ENCODE assay signal across 7 cellular contexts in the genomic region with DNA sequence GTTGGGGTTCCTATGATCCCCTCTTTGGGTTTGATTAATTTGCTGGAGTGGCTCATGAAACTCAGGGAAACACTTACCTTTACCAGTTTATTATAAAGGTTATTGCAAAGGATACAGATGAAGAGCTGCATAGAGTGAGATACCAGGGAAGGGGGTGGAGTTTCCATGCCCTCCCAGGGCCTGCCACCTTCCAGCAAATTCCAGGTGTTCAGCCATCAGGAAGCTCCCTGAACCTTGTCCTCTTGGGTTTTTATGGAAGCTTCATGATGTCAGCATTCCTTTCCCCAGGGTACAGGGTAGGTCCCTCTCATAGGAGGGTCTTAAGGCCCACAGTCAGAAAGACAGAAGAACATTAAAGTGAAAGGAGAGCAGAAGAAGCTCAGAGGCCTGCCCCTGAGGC.
"Had no signal": no experiment of that assay in that cellular context is flagged by ENCODE, and none has a peak within 500 bp of the region (broad histone marks: within the 10 kb centered on the region; RNA-seq: fewer than 3 reads in every experiment).

No MANE protein-coding gene starts in this region.

- DNase-seq: H9, HCEC 1CT, IMR-90 had no signal

- H2AFZ ChIP-seq: GM23338 had no signal

- H3K4me1 Mint-ChIP-seq: GM23338, H9 had no signal

- H3K27ac Mint-ChIP-seq: GM23338, H9 had no signal

- H3K9me3 Mint-ChIP-seq: GM23338 had no signal

- FAIRE-seq: H1, H54, HTR-8/SVneo had no signal

- H3K4me3 ChIP-seq: GM23338 had no signal

- H3K4me3 Mint-ChIP-seq: GM23338, H9 had no signal

- H3K4me2 ChIP-seq: GM23338 had no signal
